Comparison of ENCODE assay signal across 9 cellular contexts in genomic region chr22:46076651-46077339, GRCh38.
DNase-seq lines count a peak whose midpoint lies in the region; ATAC-seq and TF ChIP-seq lines count a peak whose summit lies in the region.
"Had no signal": no experiment of that assay in that cellular context is flagged by ENCODE, and none has a peak within 500 bp of the region (broad histone marks: within the 10 kb centered on the region; RNA-seq: fewer than 3 reads in every experiment).

No MANE protein-coding gene starts in this region.

- no TSS peak for BruUV-seq in Calu3 (replicated peaks; lab: Mats Ljungman, UMichigan)

- intact Hi-C loops in Calu3 (cut with micrococcal nuclease; ENCODE audit: unreplicated experiment) (loop anchor here (1.0 kb wide), 1 partner anchor 8 kb away; no protein-coding TSS in a partner anchor), posterior vena cava (cut with DNase I) (no loop called here)
- intact Hi-C loops in activated CD4-positive, alpha-beta T cell treated with anti-CD3 and anti-CD28 coated beads for 36 hours (cut with DNase I, micrococcal nuclease), result no loop called here

- H3K4me1 Mint-ChIP-seq in Calu3 (ENCODE audit: low read depth, unreplicated experiment) (peaks cover 37% of the 10 kb centered on the region), T-helper 17 cell (peaks cover 33% of the 10 kb centered on the region)
- peaks cover 25% of the 10 kb centered on the region for H3K4me1 Mint-ChIP-seq in activated CD4-positive, alpha-beta T cell treated with anti-CD3 and anti-CD28 coated beads for 36 hours

- H3K36me3 Mint-ChIP-seq in Calu3 (ENCODE audit: insufficient read depth, unreplicated experiment), result peaks cover 99% of the 10 kb centered on the region
- no peaks in the 10 kb centered on the region for H3K36me3 Mint-ChIP-seq in T-helper 17 cell (ENCODE audit: low read depth)
- peaks cover 3% of the 10 kb centered on the region for H3K36me3 Mint-ChIP-seq in activated CD4-positive, alpha-beta T cell treated with anti-CD3 and anti-CD28 coated beads for 36 hours (ENCODE audit: low read depth)

- H3K27me3 Mint-ChIP-seq in Calu3 (ENCODE audit: unreplicated experiment) (no peaks in the 10 kb centered on the region), T-helper 17 cell (no peaks in the 10 kb centered on the region)
- no peaks in the 10 kb centered on the region for H3K27me3 Mint-ChIP-seq in activated CD4-positive, alpha-beta T cell treated with anti-CD3 and anti-CD28 coated beads for 36 hours

- peak overlapping the region; percentile 68 to 86 for H3K4me3 ChIP-seq in foreskin fibroblast (ENCODE audit: low read depth in 1 of 2, low read length in 2 of 2)
- H3K4me3 ChIP-seq: SJCRH30 had no signal

- H3K27ac Mint-ChIP-seq in Calu3 (ENCODE audit: unreplicated experiment) (peak overlapping the region; percentile 98), T-helper 17 cell (peak overlapping the region; percentile 67)
- H3K27ac Mint-ChIP-seq in activated CD4-positive, alpha-beta T cell treated with anti-CD3 and anti-CD28 coated beads for 36 hours, result no peak overlapping the region

- H3K9me3 ChIP-seq in T-helper 17 cell (ENCODE audit: control insufficient read depth, low read length, poor library complexity, severe bottlenecking), result no peaks in the 10 kb centered on the region
- H3K9me3 ChIP-seq: SJCRH30 had no signal

- TF ChIP-seq CTCF in Calu3 (IDR thresholded peaks at IDR 0.05; ENCODE audit: unreplicated experiment) (no peak), foreskin fibroblast (IDR thresholded peaks at IDR 0.05; ENCODE audit: low read depth, low read length) (no peak)

- H3K9me3 Mint-ChIP-seq in Calu3 (ENCODE audit: low read depth, unreplicated experiment), result no peaks in the 10 kb centered on the region
- H3K9me3 Mint-ChIP-seq in activated CD4-positive, alpha-beta T cell treated with anti-CD3 and anti-CD28 coated beads for 36 hours (ENCODE audit: low read depth), result no peaks in the 10 kb centered on the region

- peak overlapping the region; percentile 83 for H3K4me3 Mint-ChIP-seq in Calu3 (ENCODE audit: low read depth, unreplicated experiment)
- H3K4me3 Mint-ChIP-seq in T-helper 17 cell, result peak overlapping the region; percentile 36
- H3K4me3 Mint-ChIP-seq in activated CD4-positive, alpha-beta T cell treated with anti-CD3 and anti-CD28 coated beads for 36 hours, result no peak overlapping the region

- ATAC-seq in T-helper 17 cell, result no peak
- no peak for ATAC-seq in activated CD4-positive, alpha-beta T cell treated with anti-CD3 and anti-CD28 coated beads for 36 hours
- no peak for ATAC-seq in HG03196 (IDR thresholded peaks at IDR 0.05; ENCODE audit: unreplicated experiment)

- POLR2A ChIA-PET in activated CD4-positive, alpha-beta T cell treated with anti-CD3 and anti-CD28 coated beads for 36 hours (lab: Charles Lee), result no interaction called here

- CTCF ChIA-PET in Calu3 (lab: Charles Lee), result interaction anchor here (0.9 to 2.5 kb wide), 2 partner anchors 40 to 70 kb away, joined by 7 to 12 read pairs; no protein-coding TSS in a partner anchor
- CTCF ChIA-PET in activated CD4-positive, alpha-beta T cell treated with anti-CD3 and anti-CD28 coated beads for 36 hours (lab: Charles Lee), result interaction anchor here (1.5 kb wide), 1 partner anchor 71 kb away, joined by 4 read pairs; no protein-coding TSS in a partner anchor

- DNase-seq in Calu3 (peak; percentile 50), T-helper 17 cell (no peak), foreskin fibroblast (peak; percentile 73 to 87), posterior vena cava (ENCODE audit: low spot score) (peak; percentile 79), SKM-1 (lab: John Stamatoyannopoulos, UW; ENCODE audit: unreplicated experiment) (no peak)
- no peak for DNase-seq in activated CD4-positive, alpha-beta T cell treated with anti-CD3 and anti-CD28 coated beads for 36 hours
- DNase-seq in stimulated activated CD4-positive, alpha-beta T cell treated with anti-CD3 and anti-CD28 coated beads, Interleukin-4, amount 100 ng/mL, for 4 hours, result no peak
- DNase-seq: SJCRH30 had no signal

Comparison
In these comparisons a context has a peak if more than half of its experiments do, and no peak if none do; other contexts are left out.
1. DNase-seq: peak in Calu3 (single experiment), foreskin fibroblast (2 of 2) and posterior vena cava (single experiment); none in T-helper 17 cell (0 of 3), activated CD4-positive, alpha-beta T cell treated with anti-CD3 and anti-CD28 coated beads for 36 hours (single experiment), SKM-1 (single experiment) and stimulated activated CD4-positive, alpha-beta T cell treated with anti-CD3 and anti-CD28 coated beads, Interleukin-4, amount 100 ng/mL, for 4 hours (0 of 2).